2 cellular contexts compared by ENCODE assay signal in the genomic region with DNA sequence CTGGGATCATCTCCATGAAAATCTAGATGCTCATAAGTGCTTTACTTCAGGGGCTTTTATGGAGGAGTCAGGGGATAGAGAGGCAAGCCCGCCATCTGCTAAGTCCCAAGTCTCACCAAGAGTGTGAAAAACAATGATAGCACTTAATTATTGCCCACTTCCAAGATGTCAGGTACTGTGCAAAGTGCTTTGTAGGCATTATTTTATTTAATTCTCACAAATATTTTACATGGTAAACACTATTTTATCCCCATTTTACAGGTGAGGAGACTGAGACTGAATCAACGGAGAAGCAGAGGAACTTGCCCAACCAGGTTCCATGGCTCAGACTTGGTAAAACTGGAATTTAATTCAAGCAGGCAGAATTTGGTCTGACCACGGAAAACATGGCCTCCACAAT.
TF ChIP-seq lines count a peak whose summit lies in the region.

No MANE protein-coding gene starts in this region.

TF ChIP-seq in HepG2, 621 proteins besides CTCF, POLR2A, EP300 and RAD21:
- TF ChIP-seq HOXA5 (CRISPR knock-in tag; IDR thresholded peaks at IDR 0.05) (no peak), MAFF (IDR thresholded peaks at IDR 0.05; ENCODE audit: low read depth, low read length) (peak; percentile 28; the same call in 1 of the 2 replicates), MAFK (conservative IDR thresholded peaks at IDR 0.05 in 1 of 2, IDR thresholded peaks at IDR 0.05 in 1 of 2; ENCODE audit: low read length in 2 of 2) (peak; percentile 40 to 61)
- TF ChIP-seq, protein P1, sequence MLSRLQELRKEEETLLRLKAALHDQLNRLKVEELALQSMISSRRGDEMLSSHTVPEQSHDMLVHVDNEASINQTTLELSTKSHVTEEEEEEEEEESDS (CRISPR knock-in tag; IDR thresholded peaks at IDR 0.05; ENCODE audit: borderline replicate concordance) = no peak

TF ChIP-seq in K562, 482 proteins besides CTCF, POLR2A, EP300 and RAD21:
- peak; percentile 21 for TF ChIP-seq RBM25 (IDR thresholded peaks at IDR 0.05; ENCODE audit: low read depth, low read length, severe bottlenecking)
- no peak for TF ChIP-seq TFAM (CRISPR knock-in tag; conservative IDR thresholded peaks at IDR 0.05)
TF ChIP-seq in K562: peak in this region for 1.
